8 cellular contexts compared by ENCODE assay signal in the genomic region with DNA sequence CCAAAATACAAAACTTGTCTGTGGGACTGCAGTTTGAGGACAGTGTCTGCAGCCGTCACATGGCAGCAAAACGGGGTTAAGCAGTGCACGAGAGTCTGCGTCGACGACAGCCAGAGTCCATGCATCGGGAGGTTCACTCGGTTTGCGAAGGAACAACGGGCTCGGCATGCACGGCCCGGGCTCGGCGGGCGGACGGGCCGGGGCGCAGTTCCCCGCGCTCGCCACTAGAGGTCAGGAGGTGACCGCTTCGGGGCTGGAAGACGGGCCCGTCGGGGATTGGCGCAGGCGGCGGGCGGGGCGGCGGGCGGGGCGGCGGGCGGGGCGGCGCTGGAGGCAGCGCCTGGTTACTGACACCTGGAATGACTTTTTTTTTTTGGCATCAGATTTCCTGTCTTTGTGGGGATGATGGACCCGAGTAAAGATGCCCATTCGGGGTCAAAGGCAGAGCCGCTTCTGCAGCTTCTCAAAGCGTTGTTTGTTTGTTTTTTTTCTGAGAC. TPM values are rescaled to one million over a fixed set of nuclear protein-coding genes. Genes with fewer than 3 reads are reported as not detected.
DNase-seq lines count a peak whose midpoint lies in the region; ATAC-seq, FAIRE-seq and TF ChIP-seq lines count a peak whose summit lies in the region.

No MANE protein-coding gene starts in this region.

- H3K9me3 ChIP-seq in fibroblast of lung (ENCODE audit: control insufficient read depth, insufficient read depth, low read depth, low read length), result no peaks in the 10 kb centered on the region

- H3K4me2 ChIP-seq in fibroblast of lung (ENCODE audit: extremely low read depth, insufficient read depth, low read length), result no peak overlapping the region

- H3K4me3 Mint-ChIP-seq in activated T-cell treated with anti-CD3 and anti-CD28 coated beads, Interleukin-2, amount 50 U/mL, for 72 hours, result no peak overlapping the region
- H3K4me3 Mint-ChIP-seq in neural crest cell, result no peak overlapping the region

- H4K20me1 ChIP-seq in fibroblast of lung (ENCODE audit: control insufficient read depth, extremely low read depth, insufficient read depth, low read length), result no peaks in the 10 kb centered on the region

- no peaks in the 10 kb centered on the region for H3K36me3 Mint-ChIP-seq in activated T-cell treated with anti-CD3 and anti-CD28 coated beads, Interleukin-2, amount 50 U/mL, for 72 hours (ENCODE audit: insufficient read depth in 2 of 2)
- H3K36me3 Mint-ChIP-seq in neural crest cell (ENCODE audit: low read depth), result no peaks in the 10 kb centered on the region

- peaks cover 14% of the 10 kb centered on the region for H3K27me3 Mint-ChIP-seq in activated T-cell treated with anti-CD3 and anti-CD28 coated beads, Interleukin-2, amount 50 U/mL, for 72 hours (ENCODE audit: low read depth)
- peaks cover 11% of the 10 kb centered on the region for H3K27me3 Mint-ChIP-seq in neural crest cell (ENCODE audit: low read depth)

- no peaks in the 10 kb centered on the region for H3K4me1 Mint-ChIP-seq in activated T-cell treated with anti-CD3 and anti-CD28 coated beads, Interleukin-2, amount 50 U/mL, for 72 hours (ENCODE audit: low read depth)
- no peaks in the 10 kb centered on the region for H3K4me1 Mint-ChIP-seq in neural crest cell

- H2AFZ ChIP-seq in fibroblast of lung (ENCODE audit: low read length), result peak overlapping the region; percentile 60

- H3K27me3 ChIP-seq in fibroblast of lung (ENCODE audit: control insufficient read depth, insufficient read depth, low read length), result no peaks in the 10 kb centered on the region

- TF ChIP-seq CTCF in fibroblast of lung (conservative IDR thresholded peaks at IDR 0.05 in 1 of 2, IDR thresholded peaks at IDR 0.05 in 1 of 2; ENCODE audit: low read depth in 1 of 2, low read length in 2 of 2) (peak; percentile 50 to 52), neural crest cell (conservative IDR thresholded peaks at IDR 0.05) (peak; percentile 86)

- no peak overlapping the region for H3K9ac ChIP-seq in fibroblast of lung (ENCODE audit: insufficient read depth, low read length)

- H3K36me3 ChIP-seq in fibroblast of lung (ENCODE audit: control insufficient read depth, insufficient read depth, low read length), result no peaks in the 10 kb centered on the region

- no peak for FAIRE-seq in RCC 7860 (lab: Jason Lieb, UNC)

- H3K9me3 Mint-ChIP-seq in activated T-cell treated with anti-CD3 and anti-CD28 coated beads, Interleukin-2, amount 50 U/mL, for 72 hours, result no peaks in the 10 kb centered on the region
- H3K9me3 Mint-ChIP-seq in neural crest cell, result no peaks in the 10 kb centered on the region

- H3K4me3 ChIP-seq in fibroblast of lung (replicated peaks in 1 of 4; ENCODE audit: control extremely low read depth in 1 of 4, insufficient read depth in 1 of 4, low read depth in 3 of 4, low read length in 4 of 4), result peak overlapping the region in 1 of 4 experiments; percentile 17

- H3K27ac Mint-ChIP-seq in activated T-cell treated with anti-CD3 and anti-CD28 coated beads, Interleukin-2, amount 50 U/mL, for 72 hours, result no peak overlapping the region
- no peak overlapping the region for H3K27ac Mint-ChIP-seq in neural crest cell (ENCODE audit: unreplicated experiment)

- DNase-seq in EH (ENCODE audit: low read depth) (peak; percentile 66), HPDE6-E6E7 (ENCODE audit: extremely low spot score) (peak; percentile 81), RCC 7860 (ENCODE audit: low spot score) (peak; percentile 31), fibroblast of lung (ENCODE audit: low read depth in 2 of 2) (peak; percentile 45 to 50), neural crest cell (ENCODE audit: low read depth, low spot score) (peak; percentile 98)
- DNase-seq in activated T-cell treated with anti-CD3 and anti-CD28 coated beads, Interleukin-2, amount 50 U/mL, for 72 hours, result peak; percentile 86 to 91
- peak; percentile 45 to 88 (median 80) for DNase-seq in stimulated activated naive CD4-positive, alpha-beta T cell (lab: John Stamatoyannopoulos, UW)

- no peaks in the 10 kb centered on the region for H3K79me2 ChIP-seq in fibroblast of lung (ENCODE audit: control insufficient read depth, insufficient read depth, low read length)

- no peaks in the 10 kb centered on the region for H3K4me1 ChIP-seq in fibroblast of lung (ENCODE audit: control insufficient read depth, extremely low read depth, insufficient read depth, low read length)

- no peak overlapping the region for H3K27ac ChIP-seq in fibroblast of lung (ENCODE audit: insufficient read depth, low read length)

- peak; percentile 83 to 89 for ATAC-seq in activated T-cell treated with anti-CD3 and anti-CD28 coated beads, Interleukin-2, amount 50 U/mL, for 72 hours (replicated peaks in 1 of 2)
- no peak for ATAC-seq in GM21390 (IDR thresholded peaks at IDR 0.05; ENCODE audit: unreplicated experiment)

RNA-seq across cellular contexts. Expression of a gene that starts 6.5 kb away (rescaled TPM):
- not detected for total RNA-seq in activated T-cell treated with anti-CD3 and anti-CD28 coated beads, Interleukin-2, amount 50 U/mL, for 72 hours
- total RNA-seq in fibroblast of lung, result not detected in 2 replicates
- polyA plus RNA-seq in fibroblast of lung, result not detected in 2 replicates
- not detected in 2 replicates for polyA plus RNA-seq in fibroblast of lung (2012)
- not detected in 2 replicates for polyA minus RNA-seq in fibroblast of lung (ENCODE audit: low replicate concordance)
- total RNA-seq in neural crest cell, result not detected in 2 replicates

RNA-seq across cellular contexts. Expression of a gene that starts 37.6 kb away (rescaled TPM):
- total RNA-seq in activated T-cell treated with anti-CD3 and anti-CD28 coated beads, Interleukin-2, amount 50 U/mL, for 72 hours, result under 1 TPM; 0.12 to 0.25 TPM
- total RNA-seq in fibroblast of lung (not detected in 2 replicates), neural crest cell (0.91 and 1.0 TPM in 2 replicates)
- polyA plus RNA-seq in fibroblast of lung, result not detected in 2 replicates
- not detected in 2 replicates for polyA plus RNA-seq in fibroblast of lung (2012)
- not detected in 2 replicates for polyA minus RNA-seq in fibroblast of lung (ENCODE audit: low replicate concordance)

Comparison
In these comparisons a context has a peak if more than half of its experiments do, and no peak if none do; other contexts are left out.
1. DNase-seq: peak in every context shown above with its lines; median percentile 98 in neural crest cell; 88 in activated T-cell treated with anti-CD3 and anti-CD28 coated beads, Interleukin-2, amount 50 U/mL, for 72 hours; 81 in HPDE6-E6E7; 80 in stimulated activated naive CD4-positive, alpha-beta T cell; 66 in EH; 48 in fibroblast of lung; 31 in RCC 7860.